11 cellular contexts compared by ENCODE assay signal in the genomic region with DNA sequence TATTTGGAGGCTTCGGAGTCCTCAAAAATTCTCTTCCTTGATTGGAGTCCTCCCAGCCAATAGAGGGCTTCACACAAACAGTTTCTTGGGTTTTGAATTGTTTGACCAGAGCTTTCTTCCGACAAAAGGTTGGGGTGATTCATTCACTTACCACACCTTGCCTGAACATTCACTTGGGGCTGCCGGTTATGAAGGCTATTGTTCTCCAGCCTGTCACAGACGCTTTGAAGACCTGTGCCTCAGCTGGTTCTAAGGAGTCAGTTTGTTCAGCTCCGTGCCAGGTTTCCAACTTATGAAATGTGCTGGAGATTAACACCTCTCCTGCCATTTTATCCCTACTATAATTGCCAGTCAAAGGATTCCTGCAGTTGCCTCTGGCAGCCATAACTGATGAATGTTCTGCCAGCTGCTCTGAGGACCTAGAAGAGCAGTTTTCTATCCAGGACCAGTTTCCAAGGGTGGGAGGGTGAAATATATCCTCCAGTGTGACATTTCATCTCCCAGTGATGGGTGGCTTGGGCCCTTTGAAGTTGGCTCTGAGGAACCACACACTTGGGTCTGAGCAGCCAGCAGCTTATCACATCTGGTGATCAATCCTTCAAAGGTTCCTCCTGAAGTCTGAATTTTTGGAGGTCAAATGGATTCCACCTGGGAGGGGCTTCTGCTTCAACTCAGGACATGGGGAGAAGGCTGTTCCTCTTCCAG. TPM values are rescaled to one million over a fixed set of nuclear protein-coding genes. Genes with fewer than 3 reads are reported as not detected.
DNase-seq lines count a peak whose midpoint lies in the region; ATAC-seq and TF ChIP-seq lines count a peak whose summit lies in the region.
"Had no signal": no experiment of that assay in that cellular context is flagged by ENCODE, and none has a peak within 500 bp of the region (broad histone marks: within the 10 kb centered on the region; RNA-seq: fewer than 3 reads in every experiment).

No MANE protein-coding gene starts in this region.

- H3K4me1 Mint-ChIP-seq in endothelial cell (ENCODE audit: unreplicated experiment) (peaks cover 59% of the 10 kb centered on the region), osteocyte (ENCODE audit: unreplicated experiment) (peaks cover 70% of the 10 kb centered on the region)

- BruUV-seq in PC-9 (replicated peaks; lab: Mats Ljungman, UMichigan), result TSS peak; percentile 70

- intact Hi-C loops in PC-9 (cut with micrococcal nuclease; ENCODE audit: unreplicated experiment), result no loop called here

- POLR2A ChIA-PET in PC-9 (lab: Charles Lee; ENCODE audit: unreplicated experiment), result interaction anchor here (0.6 kb wide), 1 partner anchor 47 kb away, joined by 3 read pairs; no protein-coding TSS in a partner anchor

- H3F3A ChIP-seq in PC-9 (ENCODE audit: insufficient read depth, low read depth), result peaks cover 42% of the 10 kb centered on the region

- H3K36me3 Mint-ChIP-seq in endothelial cell (ENCODE audit: low read depth, unreplicated experiment), result peaks cover 43% of the 10 kb centered on the region
- H3K36me3 Mint-ChIP-seq in osteocyte (ENCODE audit: unreplicated experiment), result no peaks in the 10 kb centered on the region

- peak overlapping the region; percentile 71 for H3K27ac ChIP-seq in PC-9
- H3K27ac ChIP-seq: BLaER1 had no signal

- TF ChIP-seq CTCF in AG10803 (conservative IDR thresholded peaks at IDR 0.05; ENCODE audit: low read length), result no peak
- TF ChIP-seq CTCF in PC-9 (conservative IDR thresholded peaks at IDR 0.05), result peak; percentile 14; the same call in 1 of the 2 replicates
- no peak for TF ChIP-seq CTCF in endothelial cell (IDR thresholded peaks at IDR 0.05; ENCODE audit: unreplicated experiment)
- no peak for TF ChIP-seq CTCF in osteocyte (IDR thresholded peaks at IDR 0.05)
- TF ChIP-seq CTCF in GM10266 (IDR thresholded peaks at IDR 0.05; ENCODE audit: control insufficient read depth, insufficient read depth, low read depth, missing control alignments), result no peak

- H3K9me3 Mint-ChIP-seq in endothelial cell (ENCODE audit: unreplicated experiment) (no peaks in the 10 kb centered on the region), osteocyte (ENCODE audit: unreplicated experiment) (no peaks in the 10 kb centered on the region)

- ATAC-seq in GM21825 (IDR thresholded peaks at IDR 0.05; ENCODE audit: unreplicated experiment), result no peak

- H3K4me3 ChIP-seq in AG10803 (ENCODE audit: low read length) (peak overlapping the region; percentile 4; the same call in 1 of the 2 replicates), PC-9 (peak overlapping the region; percentile 33; the same call in 1 of the 2 replicates)
- H3K4me3 ChIP-seq: BLaER1 had no signal

- no peaks in the 10 kb centered on the region for H3K9me2 ChIP-seq in PC-9 (ENCODE audit: insufficient read depth)

- H3K79me2 ChIP-seq in PC-9 (ENCODE audit: low read depth), result no peaks in the 10 kb centered on the region

- H3K4me2 ChIP-seq in PC-9, result peak overlapping the region; percentile 78
- H3K4me2 ChIP-seq: BLaER1 had no signal

- DNase-seq in AG10803 (ENCODE audit: low read depth), result peak; percentile 49
- peak; percentile 61 to 93 for DNase-seq in PC-9
- no peak for DNase-seq in endothelial cell (ENCODE audit: low spot score)
- no peak for DNase-seq in osteocyte (ENCODE audit: extremely low spot score, unreplicated experiment)
- no peak for DNase-seq in SIG-M5 treated with dmso at 0.1 percent for 504 hours (lab: John Stamatoyannopoulos, UW; ENCODE audit: unreplicated experiment)
- DNase-seq in activated CD4-positive, CD25-positive, alpha-beta regulatory T cell treated with anti-CD3 and anti-CD28 coated beads, Interleukin-2, amount 50 U/mL, for 72 hours, result no peak
- DNase-seq in GM10266 (ENCODE audit: extremely low spot score), result no peak
- DNase-seq: activated CD4-positive, alpha-beta T cell treated with anti-CD3 and anti-CD28 coated beads for 48 hours; RPMI8226 had no signal

- peaks cover 47% of the 10 kb centered on the region for H3K4me1 ChIP-seq in PC-9 (replicated peaks; ENCODE audit: insufficient read depth)

- no peaks in the 10 kb centered on the region for H3K9me3 ChIP-seq in PC-9 (ENCODE audit: insufficient read depth, low read depth)
- H3K9me3 ChIP-seq: BLaER1 had no signal

- H3K27ac Mint-ChIP-seq in endothelial cell (ENCODE audit: unreplicated experiment) (no peak overlapping the region), osteocyte (ENCODE audit: unreplicated experiment) (peak overlapping the region; percentile 96)

- CTCF ChIA-PET in PC-9 (lab: Charles Lee), result interaction anchor here (0.7 to 1.1 kb wide), 5 partner anchors 10 to 36 kb away, joined by 3 to 8 read pairs (median 3); no protein-coding TSS in a partner anchor

- no peak overlapping the region for H2AFZ ChIP-seq in PC-9

- H4K20me1 ChIP-seq in PC-9 (ENCODE audit: insufficient read depth), result no peaks in the 10 kb centered on the region

- no peaks in the 10 kb centered on the region for H3K27me3 ChIP-seq in PC-9 (ENCODE audit: insufficient read depth, low read depth)
- H3K27me3 ChIP-seq: BLaER1 had no signal

- H3K36me3 ChIP-seq in PC-9 (ENCODE audit: low read depth), result no peaks in the 10 kb centered on the region

- H3K27me3 Mint-ChIP-seq in endothelial cell (ENCODE audit: unreplicated experiment), result peaks cover 3% of the 10 kb centered on the region
- H3K27me3 Mint-ChIP-seq in osteocyte (ENCODE audit: unreplicated experiment), result no peaks in the 10 kb centered on the region

- H3K4me3 Mint-ChIP-seq in endothelial cell (ENCODE audit: unreplicated experiment) (peak overlapping the region; percentile 42), osteocyte (ENCODE audit: unreplicated experiment) (no peak overlapping the region)

RNA-seq across cellular contexts. Expression of a gene that starts 31.4 kb away (rescaled TPM):
- 32.8 and 42.5 TPM in 2 replicates for total RNA-seq in PC-9 (2021)
- 248 TPM for total RNA-seq in endothelial cell (ENCODE audit: unreplicated experiment)
- 49.8 and 53.9 TPM in 2 replicates for total RNA-seq in osteocyte

RNA-seq across cellular contexts. Expression of a gene that starts 48.8 kb away (rescaled TPM):
- 15.7 and 17.4 TPM in 2 replicates for total RNA-seq in PC-9 (2021)
- total RNA-seq in endothelial cell (ENCODE audit: unreplicated experiment), result 13.4 TPM
- 10.3 and 13.0 TPM in 2 replicates for total RNA-seq in osteocyte

Comparison
In these comparisons a context has a peak if more than half of its experiments do, and no peak if none do; other contexts are left out.
1. DNase-seq: peak in AG10803 (single experiment) and PC-9 (2 of 2); none in endothelial cell (single experiment), osteocyte (single experiment), SIG-M5 treated with dmso at 0.1 percent for 504 hours (single experiment), activated CD4-positive, CD25-positive, alpha-beta regulatory T cell treated with anti-CD3 and anti-CD28 coated beads, Interleukin-2, amount 50 U/mL, for 72 hours (single experiment) and GM10266 (single experiment).